ENCODE assay signal across 22 cellular contexts in the genomic region with DNA sequence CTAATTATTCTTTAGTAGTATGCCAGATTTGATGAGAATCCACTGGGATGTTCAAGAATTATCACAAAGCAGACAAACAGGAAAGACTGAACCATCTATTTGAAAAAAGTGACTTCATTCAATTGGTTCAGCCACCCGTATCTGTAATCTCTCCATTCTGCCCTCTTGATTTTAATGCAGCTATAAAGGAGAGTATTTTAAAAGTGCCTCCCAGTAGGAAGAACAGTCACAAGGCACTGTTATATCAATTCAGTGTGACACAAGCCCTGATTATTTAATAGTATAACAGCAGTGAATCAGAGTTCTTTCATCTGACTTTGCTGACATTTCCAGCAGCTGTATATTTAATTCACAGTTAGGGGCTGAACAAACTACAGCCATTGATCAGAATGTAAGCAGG.
"Had no signal": no experiment of that assay in that cellular context is flagged by ENCODE, and none has a peak within 500 bp of the region (broad histone marks: within the 10 kb centered on the region; RNA-seq: fewer than 3 reads in every experiment).

No MANE protein-coding gene starts in this region.

- H3K9me3 Mint-ChIP-seq: activated naive CD4-positive, alpha-beta T cell treated with anti-CD3 and anti-CD28 coated beads, Interleukin-2, amount 50 U/mL, for 72 hours; activated T-helper 1 cell treated with anti-CD3 and anti-CD28 coated beads, Interleukin-12 subunit alpha, Interleukin-12 subunit beta, Interleukin-2, Interleukin-4 antibody, amounts not matched to agents 30 ng/mL and 10 ng/mL and 1 ng/mL, durations not matched to agents 14 hours and 24 hours and 36 hours; effector memory CD8-positive, alpha-beta T cell; natural killer cell treated with Interleukin-12 subunit alpha and Interleukin-12 subunit beta and Interleukin-15 and Interleukin-18, amount 100 ng/mL, for 72 hours; T-helper 2 cell treated with Interferon-gamma antibody and Interleukin-4, amounts not matched to agents 5 μg/mL and 100 μg/mL, for 36 hours; WTC11 had no signal

- H3K4me3 ChIP-seq: adrenal gland, breast epithelium, lower lobe of right lung, prostate gland, suprapubic skin had no signal

- H3K4me3 Mint-ChIP-seq: activated CD4-positive, alpha-beta T cell treated with anti-CD3 and anti-CD28 coated beads for 36 hours; activated T-helper 1 cell treated with anti-CD3 and anti-CD28 coated beads, Interleukin-12 subunit alpha, Interleukin-12 subunit beta, Interleukin-2, Interleukin-4 antibody, amounts not matched to agents 30 ng/mL and 10 ng/mL and 1 ng/mL, durations not matched to agents 14 hours and 24 hours and 36 hours; effector memory CD8-positive, alpha-beta T cell; natural killer cell treated with Interleukin-12 subunit alpha and Interleukin-12 subunit beta and Interleukin-15 and Interleukin-18, amount 100 ng/mL, for 72 hours; T-helper 2 cell treated with Interferon-gamma antibody and Interleukin-4, amounts not matched to agents 5 μg/mL and 100 μg/mL, for 36 hours; WTC11 had no signal

- H3K36me3 ChIP-seq: adrenal gland, breast epithelium, lower lobe of right lung, prostate gland, suprapubic skin had no signal

- H3K27ac Mint-ChIP-seq: activated CD4-positive, alpha-beta T cell treated with anti-CD3 and anti-CD28 coated beads for 36 hours; activated naive CD4-positive, alpha-beta T cell treated with anti-CD3 and anti-CD28 coated beads, Interleukin-2, amount 50 U/mL, for 72 hours; activated T-helper 1 cell treated with anti-CD3 and anti-CD28 coated beads, Interleukin-12 subunit alpha, Interleukin-12 subunit beta, Interleukin-2, Interleukin-4 antibody, amounts not matched to agents 30 ng/mL and 10 ng/mL and 1 ng/mL, durations not matched to agents 14 hours and 24 hours and 36 hours; effector memory CD8-positive, alpha-beta T cell; natural killer cell treated with Interleukin-12 subunit alpha and Interleukin-12 subunit beta and Interleukin-15 and Interleukin-18, amount 100 ng/mL, for 72 hours; T-helper 2 cell treated with Interferon-gamma antibody and Interleukin-4, amounts not matched to agents 5 μg/mL and 100 μg/mL, for 36 hours; WTC11 had no signal

- H3K36me3 Mint-ChIP-seq: activated naive CD4-positive, alpha-beta T cell treated with anti-CD3 and anti-CD28 coated beads, Interleukin-2, amount 50 U/mL, for 72 hours; natural killer cell treated with Interleukin-12 subunit alpha and Interleukin-12 subunit beta and Interleukin-15 and Interleukin-18, amount 100 ng/mL, for 72 hours; WTC11 had no signal

- H3K4me1 ChIP-seq: adrenal gland, breast epithelium, lower lobe of right lung, prostate gland, suprapubic skin had no signal

- H3K4me1 Mint-ChIP-seq: activated CD4-positive, alpha-beta T cell treated with anti-CD3 and anti-CD28 coated beads for 36 hours; WTC11 had no signal

- H3K27me3 ChIP-seq: adrenal gland, breast epithelium, suprapubic skin had no signal

- DNase-seq: activated CD4-positive, alpha-beta T cell treated with anti-CD3 and anti-CD28 coated beads for 36 hours; activated CD4-positive, alpha-beta T cell treated with anti-CD3 and anti-CD28 coated beads, Interleukin-2, amount 50 U/mL, for 48 hours; activated gamma-delta T cell treated with Interleukin-2 at 50 U/mL for 16 hours; activated T-cell treated with anti-CD3 and anti-CD28 coated beads for 4 hours; adrenal gland; cerebellar nuclear complex; dermis blood vessel endothelial cell; effector memory CD8-positive, alpha-beta T cell; islet precursor cell; lower lobe of right lung; right cardiac atrium; stimulated activated CD4-positive, alpha-beta T cell treated with anti-CD3 and anti-CD28 coated beads, Interleukin-2, amount 100 ng/mL, for 24 hours; stimulated activated naive CD8-positive, alpha-beta T cell treated with anti-CD3 and anti-CD28 coated beads, Interleukin-15, Interleukin-2, amounts not matched to agents 100 U/mL and 50 U/mL, for 24 hours; trophoblast cell had no signal

- H3K27ac ChIP-seq: adrenal gland, breast epithelium, lower lobe of right lung, prostate gland, suprapubic skin had no signal

- H3K9me3 ChIP-seq: adrenal gland, breast epithelium, lower lobe of right lung, prostate gland, suprapubic skin had no signal

- ATAC-seq: activated CD4-positive, alpha-beta T cell treated with anti-CD3 and anti-CD28 coated beads for 36 hours; activated naive CD4-positive, alpha-beta T cell treated with anti-CD3 and anti-CD28 coated beads, Interleukin-2, amount 50 U/mL, for 72 hours; effector memory CD8-positive, alpha-beta T cell; lower lobe of right lung; natural killer cell treated with Interleukin-12 subunit alpha and Interleukin-12 subunit beta and Interleukin-15 and Interleukin-18, amount 100 ng/mL, for 72 hours; right cardiac atrium; stimulated activated naive CD8-positive, alpha-beta T cell treated with anti-CD3 and anti-CD28 coated beads, Interleukin-15, Interleukin-2, amounts not matched to agents 100 U/mL and 50 U/mL, for 24 hours; WTC11 had no signal
